ENCODE assay signal across 35 cellular contexts in genomic region chr1:115065021-115065420, GRCh38. TPM values are rescaled to one million over a fixed set of nuclear protein-coding genes. Genes with fewer than 3 reads are reported as not detected.
A peak's percentile ranks its signal among the peaks of the same experiment; 100 is the strongest.
DNase-seq lines count a peak whose midpoint lies in the region; ATAC-seq, FAIRE-seq and TF ChIP-seq lines count a peak whose summit lies in the region.
"Had no signal": no experiment of that assay in that cellular context is flagged by ENCODE, and none has a peak within 500 bp of the region (broad histone marks: within the 10 kb centered on the region; RNA-seq: fewer than 3 reads in every experiment).

No MANE protein-coding gene starts in this region.

- TF ChIP-seq RAD21 in Ishikawa (IDR thresholded peaks at IDR 0.05; ENCODE audit: low read depth) = no peak

- H3K27ac ChIP-seq in keratinocyte (ENCODE audit: control insufficient read depth, insufficient read depth, low read length) = no peak overlapping the region
- H3K27ac ChIP-seq: BLaER1 treated with 17β-estradiol and CSF1 and Interleukin-3, amounts not matched to agents 10 nM and 100 nM; prostate gland; upper lobe of left lung had no signal

- no peaks in the 10 kb centered on the region for H3K9me3 ChIP-seq in keratinocyte (ENCODE audit: control insufficient read depth, low read depth, low read length)
- H3K9me3 ChIP-seq: BLaER1 treated with 17β-estradiol and CSF1 and Interleukin-3, amounts not matched to agents 10 nM and 100 nM; Caco-2; prostate gland; upper lobe of left lung had no signal

- dilution Hi-C loops in keratinocyte (cut with MboI; ENCODE audit: extremely low pct_ligation_motif_present, low sequenced_read_pairs) = no loop called here

- H3K9me3 Mint-ChIP-seq in type B pancreatic cell = no peaks in the 10 kb centered on the region
- H3K9me3 Mint-ChIP-seq: activated naive CD8-positive, alpha-beta T cell treated with anti-CD3 and anti-CD28 coated beads, Interleukin-2, amount 50 U/mL, for 24 hours had no signal

- TF ChIP-seq EP300 in Ishikawa (IDR thresholded peaks at IDR 0.05; ENCODE audit: borderline replicate concordance) = no peak; the same call in 1 of the 2 replicates

- peak overlapping the region; percentile 27 for H3K27ac Mint-ChIP-seq in type B pancreatic cell
- H3K27ac Mint-ChIP-seq: activated naive CD8-positive, alpha-beta T cell treated with anti-CD3 and anti-CD28 coated beads, Interleukin-2, amount 50 U/mL, for 24 hours; brain; mesothelial cell of epicardium had no signal

- no peaks in the 10 kb centered on the region for H3K9me1 ChIP-seq in keratinocyte (ENCODE audit: control insufficient read depth, extremely low read depth, insufficient read depth, low read length)

- peak overlapping the region; percentile 23 for H3K4me2 ChIP-seq in keratinocyte (ENCODE audit: control insufficient read depth, extremely low read depth, insufficient read depth, low read depth, low read length)
- H3K4me2 ChIP-seq: BLaER1 treated with 17β-estradiol and CSF1 and Interleukin-3, amounts not matched to agents 10 nM and 100 nM had no signal

- H3K27me3 Mint-ChIP-seq in type B pancreatic cell = no peaks in the 10 kb centered on the region
- H3K27me3 Mint-ChIP-seq: brain; naive thymus-derived CD8-positive, alpha-beta T cell had no signal

- no peak overlapping the region for H3K9ac ChIP-seq in keratinocyte (ENCODE audit: control insufficient read depth, extremely low read depth, insufficient read depth, low read length)
- H3K9ac ChIP-seq: BLaER1 treated with 17β-estradiol and CSF1 and Interleukin-3, amounts not matched to agents 10 nM and 100 nM had no signal

- peaks cover 7% of the 10 kb centered on the region for H3K36me3 Mint-ChIP-seq in type B pancreatic cell
- H3K36me3 Mint-ChIP-seq: mesothelial cell of epicardium; naive thymus-derived CD8-positive, alpha-beta T cell had no signal

- no peaks in the 10 kb centered on the region for H3K36me3 ChIP-seq in keratinocyte (ENCODE audit: control insufficient read depth in 2 of 2, extremely low read depth in 1 of 2, insufficient read depth in 2 of 2, low read length in 2 of 2)
- H3K36me3 ChIP-seq: BLaER1 treated with 17β-estradiol and CSF1 and Interleukin-3, amounts not matched to agents 10 nM and 100 nM; prostate gland; upper lobe of left lung had no signal

- no peak overlapping the region for H3K4me3 ChIP-seq in keratinocyte (ENCODE audit: control insufficient read depth in 2 of 3, extremely low read depth in 1 of 3, insufficient read depth in 2 of 3, low read depth in 1 of 3, low read length in 3 of 3)
- H3K4me3 ChIP-seq: BLaER1 treated with 17β-estradiol and CSF1 and Interleukin-3, amounts not matched to agents 10 nM and 100 nM; K562; prostate gland; upper lobe of left lung had no signal

- H3K4me1 Mint-ChIP-seq in type B pancreatic cell (ENCODE audit: unreplicated experiment) = peaks cover 7% of the 10 kb centered on the region

- no peak overlapping the region for H2AFZ ChIP-seq in keratinocyte (ENCODE audit: control insufficient read depth, low read length)

- H3K4me1 ChIP-seq in keratinocyte (ENCODE audit: control insufficient read depth, extremely low read depth, insufficient read depth, low read length) = peaks cover 64% of the 10 kb centered on the region
- H3K4me1 ChIP-seq: prostate gland had no signal

- FAIRE-seq in keratinocyte (lab: Jason Lieb, UNC) = peak; percentile 56
- FAIRE-seq: endothelial cell of umbilical vein, G401.6, K562 had no signal

- H4K20me1 ChIP-seq in keratinocyte (ENCODE audit: control insufficient read depth, extremely low read depth, insufficient read depth, low read length) = no peaks in the 10 kb centered on the region
- H4K20me1 ChIP-seq: BLaER1 treated with 17β-estradiol and CSF1 and Interleukin-3, amounts not matched to agents 10 nM and 100 nM had no signal

- no peaks in the 10 kb centered on the region for H3K27me3 ChIP-seq in keratinocyte (ENCODE audit: control insufficient read depth, extremely low read depth, insufficient read depth, low read length)
- H3K27me3 ChIP-seq: BLaER1 treated with 17β-estradiol and CSF1 and Interleukin-3, amounts not matched to agents 10 nM and 100 nM; upper lobe of left lung had no signal

- ATAC-seq in HG02623 (IDR thresholded peaks at IDR 0.05; ENCODE audit: unreplicated experiment) = no peak
- ATAC-seq: activated CD4-positive, CD25-positive, alpha-beta regulatory T cell treated with anti-CD3 and anti-CD28 coated beads, Interleukin-2, amount 50 U/mL, for 24 hours; activated naive CD8-positive, alpha-beta T cell treated with anti-CD3 and anti-CD28 coated beads, Interleukin-2, amount 50 U/mL, for 24 hours; K562; naive thymus-derived CD8-positive, alpha-beta T cell; Right ventricle myocardium inferior had no signal

- no peaks in the 10 kb centered on the region for H3K79me2 ChIP-seq in keratinocyte (ENCODE audit: control insufficient read depth, insufficient read depth, low read length)

- peak; percentile 72 for DNase-seq in astrocyte of the hippocampus (ENCODE audit: low read depth, low spot score)
- no peak for DNase-seq in keratinocyte (ENCODE audit: low read depth, low spot score)
- no peak for DNase-seq in type B pancreatic cell (ENCODE audit: extremely low spot score, unreplicated experiment)
- no peak for DNase-seq in KG1 (lab: John Stamatoyannopoulos, UW)
- DNase-seq in NCI-H2171 treated with DMSO at 0.1 percent for 48 hours (lab: John Stamatoyannopoulos, UW) = no peak
- no peak for DNase-seq in hepatic stellate cell (ENCODE audit: low spot score)
- DNase-seq: activated CD4-positive, alpha-beta T cell treated with anti-CD3 and anti-CD28 coated beads, Interleukin-2, amount 50 U/mL, for 4 hours; activated naive CD8-positive, alpha-beta T cell treated with anti-CD3 and anti-CD28 coated beads, Interleukin-2, amount 50 U/mL, for 24 hours; activated T-cell treated with anti-CD3 and anti-CD28 coated beads, Interleukin-2, amount 50 U/mL, for 48 hours; Caco-2; DMS53; HCEC 1CT; MM.1S; naive thymus-derived CD8-positive, alpha-beta T cell; NCI-H1930; NCI-H526; NK-92 treated with Interleukin-12 subunit alpha and Interleukin-12 subunit beta, amount 100 ng/mL, for 24 hours; occipital lobe; stimulated activated CD4-positive, alpha-beta T cell treated with anti-CD3 and anti-CD28 coated beads, Interleukin-4, amount 100 ng/mL, for 4 hours; upper lobe of left lung had no signal

- TF ChIP-seq CTCF in keratinocyte (optimal IDR thresholded peaks at IDR 0.05 in 1 of 3, IDR thresholded peaks at IDR 0.05 in 1 of 3, conservative IDR thresholded peaks at IDR 0.05 in 1 of 3; ENCODE audit: extremely low read depth in 1 of 3, insufficient read depth in 2 of 3, low read length in 3 of 3) (no peak), type B pancreatic cell (conservative IDR thresholded peaks at IDR 0.05) (no peak)

- no peak overlapping the region for H3K4me3 Mint-ChIP-seq in type B pancreatic cell
- H3K4me3 Mint-ChIP-seq: activated naive CD8-positive, alpha-beta T cell treated with anti-CD3 and anti-CD28 coated beads, Interleukin-2, amount 50 U/mL, for 24 hours; brain; mesothelial cell of epicardium; T-helper 1 cell treated with Interleukin-12 subunit alpha and Interleukin-12 subunit beta and Interleukin-4 antibody, amounts not matched to agents 30 μg/mL and 1 μg/mL, for 36 hours had no signal

TF ChIP-seq in Ishikawa, 13 proteins besides CTCF, POLR2A, EP300 and RAD21:
- no peak for TF ChIP-seq CREB1 (IDR thresholded peaks at IDR 0.05; ENCODE audit: low read depth)
- TF ChIP-seq TEAD4 (IDR thresholded peaks at IDR 0.05) = no peak
- no peak for TF ChIP-seq USF1 (IDR thresholded peaks at IDR 0.05)
- TF ChIP-seq MAX (IDR thresholded peaks at IDR 0.05) = no peak
- no peak for TF ChIP-seq YY1 (IDR thresholded peaks at IDR 0.05; ENCODE audit: low read depth)
- 0 out of 2 replicates have a peak, but pooled peaks have one; percentile 24 for TF ChIP-seq TCF12 (IDR thresholded peaks at IDR 0.05; ENCODE audit: low read depth)

RNA-seq across cellular contexts. Expression of gene TSPAN2, which starts 24.3 kb away (rescaled TPM):
- polyA plus RNA-seq in keratinocyte = 0.26 to 1.1 TPM (median 0.37 TPM) in 3 replicates
- 0.07 TPM for polyA plus RNA-seq in keratinocyte (2011; ENCODE audit: low read depth)
- polyA plus RNA-seq in keratinocyte (2011; cell fraction: cytosol; rRNA removed) = 0.34 and 0.35 TPM in 2 replicates
- polyA plus RNA-seq in keratinocyte (2011; cell fraction: nucleus; rRNA removed) = 0.47 and 0.52 TPM in 2 replicates
- 0.40 TPM in 1 of 2 replicates, not detected in the other for polyA plus RNA-seq in keratinocyte (2012; ENCODE audit: low replicate concordance)
- polyA minus RNA-seq in keratinocyte = not detected in 3 replicates
- not detected for polyA minus RNA-seq in keratinocyte (2011; cell fraction: cytosol; rRNA and poly(A)+ RNA removed)
- polyA minus RNA-seq in keratinocyte (2011; cell fraction: nucleus; rRNA and poly(A)+ RNA removed) = 0.54 TPM in 1 of 2 replicates, not detected in the other
- total RNA-seq in type B pancreatic cell (ENCODE audit: low replicate concordance) = 29.6 and 32.4 TPM in 2 replicates
- total RNA-seq: K562 had no signal
- polyA plus RNA-seq: K562 had no signal

RNA-seq across cellular contexts. Expression of gene TSHB, which starts 35.4 kb away (rescaled TPM):
- not detected in 3 replicates for polyA plus RNA-seq in keratinocyte
- polyA plus RNA-seq in keratinocyte (2011; ENCODE audit: low read depth) = not detected
- not detected in 2 replicates for polyA plus RNA-seq in keratinocyte (2011; cell fraction: cytosol; rRNA removed)
- not detected in 2 replicates for polyA plus RNA-seq in keratinocyte (2011; cell fraction: nucleus; rRNA removed)
- polyA plus RNA-seq in keratinocyte (2012; ENCODE audit: low replicate concordance) = not detected in 2 replicates
- not detected in 3 replicates for polyA minus RNA-seq in keratinocyte
- not detected for polyA minus RNA-seq in keratinocyte (2011; cell fraction: cytosol; rRNA and poly(A)+ RNA removed)
- polyA minus RNA-seq in keratinocyte (2011; cell fraction: nucleus; rRNA and poly(A)+ RNA removed) = not detected in 2 replicates
- not detected in 2 replicates for total RNA-seq in type B pancreatic cell (ENCODE audit: low replicate concordance)
- total RNA-seq: Caco-2; endothelial cell of umbilical vein; HT1080; K562; kidney epithelial cell; lower leg skin; mesothelial cell of epicardium; naive thymus-derived CD8-positive, alpha-beta T cell; occipital lobe; prostate gland; Right ventricle myocardium inferior; upper lobe of left lung had no signal
- polyA plus RNA-seq: endothelial cell of umbilical vein; K562; naive thymus-derived CD8-positive, alpha-beta T cell had no signal
